Comparison of ENCODE assay signal across 8 cellular contexts in genomic region chr3:32500880-32501784, GRCh38. TPM values are rescaled to one million over a fixed set of nuclear protein-coding genes. Genes with fewer than 3 reads are reported as not detected.
A peak's percentile ranks its signal among the peaks of the same experiment; 100 is the strongest.
DNase-seq lines count a peak whose midpoint lies in the region; TF ChIP-seq lines count a peak whose summit lies in the region.

No MANE protein-coding gene starts in this region.

- TF ChIP-seq CTCF in kidney epithelial cell (IDR thresholded peaks at IDR 0.05; ENCODE audit: insufficient read depth, low read length, poor library complexity, severe bottlenecking) (no peak), thyroid gland (IDR thresholded peaks at IDR 0.05) (no peak)

- no peaks in the 10 kb centered on the region for H3K9me3 Mint-ChIP-seq in activated CD4-positive, alpha-beta T cell treated with anti-CD3 and anti-CD28 coated beads, Interleukin-2, amount 10 ng/mL, durations not matched to agents 24 days and 14 days
- H3K9me3 Mint-ChIP-seq in activated naive CD8-positive, alpha-beta T cell (ENCODE audit: low read depth) = no peaks in the 10 kb centered on the region

- peak overlapping the region; percentile 66 for H3K4me3 ChIP-seq in kidney epithelial cell (ENCODE audit: low read depth, low read length)
- peak overlapping the region in 2 of 3 donors; percentile 62 to 94 for H3K4me3 ChIP-seq in thyroid gland (replicated peaks in 1 of 3)

- H3K9me3 ChIP-seq in thyroid gland = no peaks in the 10 kb centered on the region

- H3K27ac Mint-ChIP-seq in activated CD4-positive, alpha-beta T cell treated with anti-CD3 and anti-CD28 coated beads, Interleukin-2, amount 10 ng/mL, durations not matched to agents 24 days and 14 days = peak overlapping the region; percentile 38
- H3K27ac Mint-ChIP-seq in activated naive CD8-positive, alpha-beta T cell = peak overlapping the region; percentile 47

- H3K27ac ChIP-seq in thyroid gland = no peak overlapping the region

- intact Hi-C loops in activated CD4-positive, alpha-beta T cell treated with anti-CD3 and anti-CD28 coated beads, Interleukin-2, amount 10 ng/mL, durations not matched to agents 24 days and 14 days (cut with micrococcal nuclease) = loop anchor here (5.0 kb wide), 1 partner anchor 596 kb away; the partner anchor contains the start of genes GLB1 and TMPPE
- intact Hi-C loops in thyroid gland (cut with DNase I) = loop anchor here (10.0 kb wide), 1 partner anchor 434 kb away; no protein-coding TSS in a partner anchor

- H3K4me3 Mint-ChIP-seq in activated CD4-positive, alpha-beta T cell treated with anti-CD3 and anti-CD28 coated beads, Interleukin-2, amount 10 ng/mL, durations not matched to agents 24 days and 14 days = peak overlapping the region; percentile 90
- H3K4me3 Mint-ChIP-seq in activated naive CD8-positive, alpha-beta T cell = peak overlapping the region; percentile 99

- no peak for TF ChIP-seq POLR2A in thyroid gland (IDR thresholded peaks at IDR 0.05)

- H3K4me1 ChIP-seq in thyroid gland = peaks cover 0 to 7% of the 10 kb centered on the region in 2 donors

- H3K36me3 ChIP-seq in kidney epithelial cell (ENCODE audit: control insufficient read depth, insufficient read depth, low read length) (no peaks in the 10 kb centered on the region), thyroid gland (no peaks in the 10 kb centered on the region)

- H3K27me3 ChIP-seq in kidney epithelial cell (ENCODE audit: control insufficient read depth, insufficient read depth, low read length) (no peaks in the 10 kb centered on the region), thyroid gland (no peaks in the 10 kb centered on the region)

- H3K27me3 Mint-ChIP-seq in activated CD4-positive, alpha-beta T cell treated with anti-CD3 and anti-CD28 coated beads, Interleukin-2, amount 10 ng/mL, durations not matched to agents 24 days and 14 days = peaks cover 2% of the 10 kb centered on the region
- H3K27me3 Mint-ChIP-seq in activated naive CD8-positive, alpha-beta T cell = no peaks in the 10 kb centered on the region

- WGBS in thyroid gland, 2 donors = 79 to 80% methylated on average over 25 of the region's 25 CpGs

- peaks cover 15% of the 10 kb centered on the region for H3K36me3 Mint-ChIP-seq in activated CD4-positive, alpha-beta T cell treated with anti-CD3 and anti-CD28 coated beads, Interleukin-2, amount 10 ng/mL, durations not matched to agents 24 days and 14 days (ENCODE audit: low read depth)
- H3K36me3 Mint-ChIP-seq in activated naive CD8-positive, alpha-beta T cell = peaks cover 4% of the 10 kb centered on the region

- H3K4me1 Mint-ChIP-seq in activated CD4-positive, alpha-beta T cell treated with anti-CD3 and anti-CD28 coated beads, Interleukin-2, amount 10 ng/mL, durations not matched to agents 24 days and 14 days = peaks cover 36% of the 10 kb centered on the region
- peaks cover 41% of the 10 kb centered on the region for H3K4me1 Mint-ChIP-seq in activated naive CD8-positive, alpha-beta T cell (ENCODE audit: low read depth)

- no peak for DNase-seq in activated CD4-positive, alpha-beta T cell treated with anti-CD3 and anti-CD28 coated beads, Interleukin-2, amount 10 ng/mL, durations not matched to agents 24 days and 14 days
- no peak for DNase-seq in activated CD4-positive, alpha-beta T cell treated with anti-CD3 and anti-CD28 coated beads, Interleukin-2, amount 50 U/mL, for 4 hours
- DNase-seq in kidney epithelial cell (ENCODE audit: low read depth) = no peak
- DNase-seq in thyroid gland = no peak
- no peak for DNase-seq in NCI-H1417 (lab: John Stamatoyannopoulos, UW)
- no peak for DNase-seq in NCI-H2227 treated with DMSO at 0.1 percent for 48 hours (lab: John Stamatoyannopoulos, UW)
- DNase-seq in DMS53 treated with DMSO at 0.1 percent for 48 hours (lab: John Stamatoyannopoulos, UW; ENCODE audit: unreplicated experiment) = no peak

RNA-seq across cellular contexts. Expression of gene CMTM6, which starts 1.5 kb away (rescaled TPM):
- 79.3 and 79.6 TPM in 2 replicates for total RNA-seq in activated CD4-positive, alpha-beta T cell treated with anti-CD3 and anti-CD28 coated beads, Interleukin-2, amount 10 ng/mL, durations not matched to agents 24 days and 14 days
- total RNA-seq in kidney epithelial cell = 83.7 and 102 TPM in 2 replicates
- total RNA-seq in thyroid gland = 100 to 1,000 TPM in 1 of 4 donors, 10 to 100 TPM in 3; 63.8 to 124 (median 71.3) TPM
